In the genomic region with DNA sequence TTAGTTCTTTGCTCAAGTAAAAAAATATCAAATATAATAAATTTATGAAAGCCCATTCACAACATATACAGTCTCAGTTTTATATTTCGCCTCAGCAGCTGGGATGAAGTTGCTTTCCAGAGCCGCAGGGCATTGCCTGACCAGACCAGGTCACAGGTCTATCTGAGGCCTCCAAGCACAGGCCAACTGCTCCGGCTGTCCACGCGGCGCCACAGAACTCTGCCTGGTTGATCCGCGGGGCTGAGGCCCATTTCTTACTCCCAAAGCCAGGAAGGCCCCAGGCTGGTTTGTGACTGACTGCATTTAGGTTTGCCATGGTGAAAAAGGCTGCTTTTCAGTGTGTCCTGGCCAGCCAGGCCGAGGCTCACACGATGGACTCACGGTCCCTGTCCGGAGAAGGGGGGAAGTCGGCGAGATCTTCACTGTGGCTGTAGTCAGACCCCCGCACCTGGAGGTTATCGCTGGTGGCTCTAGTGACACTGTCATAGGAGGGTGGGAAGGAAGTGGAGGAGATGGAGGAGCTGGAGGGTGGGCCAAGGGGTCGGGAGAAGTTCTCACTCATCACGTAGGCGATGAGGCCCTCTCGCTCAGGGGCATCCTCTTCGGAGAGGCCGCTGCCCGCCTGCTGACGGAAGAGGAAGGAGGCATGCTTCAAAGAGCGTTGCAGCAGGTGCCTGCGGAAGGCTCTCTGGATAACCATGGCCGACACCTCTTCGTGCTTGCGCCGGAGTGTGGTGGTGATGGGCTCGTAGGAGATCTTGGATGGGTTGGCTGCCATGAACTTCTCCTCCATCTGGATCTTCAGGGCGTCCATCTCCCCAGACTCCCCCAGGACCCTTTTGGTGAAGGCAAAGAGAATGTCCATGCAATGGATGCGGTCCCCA, we compare ENCODE assay signal across 16 cellular contexts. TPM values are rescaled to one million over a fixed set of nuclear protein-coding genes. Genes with fewer than 3 reads are reported as not detected.
DNase-seq lines count a peak whose midpoint lies in the region; ATAC-seq and TF ChIP-seq lines count a peak whose summit lies in the region.
"Had no signal": no experiment of that assay in that cellular context is flagged by ENCODE, and none has a peak within 500 bp of the region (broad histone marks: within the 10 kb centered on the region; RNA-seq: fewer than 3 reads in every experiment).

No MANE protein-coding gene starts in this region.

- peaks cover 8% of the 10 kb centered on the region for H3K9me3 Mint-ChIP-seq in stimulated activated memory B cell treated with anti-CD40 and anti-IgM and Interleukin-4, amounts not matched to agents 10 μg/mL and 1 μg/mL and 100 μg/mL, for 72 hours

- peaks cover 31% of the 10 kb centered on the region for H3K36me3 ChIP-seq in right atrium auricular region
- peaks cover 0 to 2% of the 10 kb centered on the region in 2 donors for H3K36me3 ChIP-seq in neuronal stem cell (replicated peaks in 1 of 2; ENCODE audit: control insufficient read depth in 2 of 2, insufficient read depth in 2 of 2, low read length in 2 of 2)

- no peak overlapping the region for H3K9ac ChIP-seq in neuronal stem cell (ENCODE audit: low read depth, low read length, poor library complexity)

- no peaks in the 10 kb centered on the region for H3K79me1 ChIP-seq in neuronal stem cell (ENCODE audit: low read depth, low read length)

- H2BK15ac ChIP-seq in neuronal stem cell (ENCODE audit: low read length): no peak overlapping the region

- H3K27ac ChIP-seq in right atrium auricular region: peak overlapping the region in 1 of 2 donors; percentile 78
- H3K27ac ChIP-seq in coronary artery: no peak overlapping the region
- no peak overlapping the region for H3K27ac ChIP-seq in neuronal stem cell (replicated peaks; ENCODE audit: low read length)

- no peak overlapping the region for H3K4me3 Mint-ChIP-seq in stimulated activated memory B cell treated with anti-CD40 and anti-IgM and Interleukin-4, amounts not matched to agents 10 μg/mL and 1 μg/mL and 100 μg/mL, for 72 hours
- H3K4me3 Mint-ChIP-seq: CD4-positive, CD25-positive, alpha-beta regulatory T cell had no signal

- intact Hi-C loops in left ventricle myocardium superior (cut with micrococcal nuclease): no loop called here

- H3K9me3 ChIP-seq in right atrium auricular region (no peaks in the 10 kb centered on the region), neuronal stem cell (replicated peaks in 1 of 2; ENCODE audit: control insufficient read depth in 2 of 2, insufficient read depth in 1 of 2, low read depth in 1 of 2, low read length in 2 of 2) (peaks cover 0 to 4% of the 10 kb centered on the region in 2 donors)
- H3K9me3 ChIP-seq: Caco-2 had no signal

- H3K4me1 Mint-ChIP-seq in stimulated activated memory B cell treated with anti-CD40 and anti-IgM and Interleukin-4, amounts not matched to agents 10 μg/mL and 1 μg/mL and 100 μg/mL, for 72 hours: no peaks in the 10 kb centered on the region
- H3K4me1 Mint-ChIP-seq: CD4-positive, CD25-positive, alpha-beta regulatory T cell had no signal

- H3K23ac ChIP-seq in neuronal stem cell (ENCODE audit: low read depth, low read length, poor library complexity): peak overlapping the region; percentile 18

- TF ChIP-seq CTCF in right atrium auricular region (IDR thresholded peaks at IDR 0.05): no peak
- no peak for TF ChIP-seq CTCF in coronary artery (IDR thresholded peaks at IDR 0.05)

- no peak for ATAC-seq in left ventricle myocardium superior
- ATAC-seq in stimulated activated memory B cell treated with anti-CD40 and anti-IgM and Interleukin-4, amounts not matched to agents 10 μg/mL and 1 μg/mL and 100 μg/mL, for 72 hours: no peak

- H2BK12ac ChIP-seq in neuronal stem cell (ENCODE audit: low read length): no peak overlapping the region

- no peak overlapping the region for H4K8ac ChIP-seq in neuronal stem cell (ENCODE audit: low read depth, low read length)

- no peaks in the 10 kb centered on the region for H3K36me3 Mint-ChIP-seq in stimulated activated memory B cell treated with anti-CD40 and anti-IgM and Interleukin-4, amounts not matched to agents 10 μg/mL and 1 μg/mL and 100 μg/mL, for 72 hours
- H3K36me3 Mint-ChIP-seq: CD4-positive, CD25-positive, alpha-beta regulatory T cell had no signal

- DNase-seq in right atrium auricular region (ENCODE audit: low spot score) (peak; percentile 47), left ventricle myocardium superior (no peak), coronary artery (ENCODE audit: low spot score) (peak; percentile 59), neuronal stem cell (ENCODE audit: low spot score) (no peak), ureter (ENCODE audit: low spot score) (peak; percentile 38), NCI-H1092 (lab: John Stamatoyannopoulos, UW) (no peak)
- DNase-seq: Caco-2; CD4-positive, CD25-positive, alpha-beta regulatory T cell; DMS53; KBM-7; NCI-H1436; NCI-H2029 treated with DMSO at 0.1 percent for 48 hours; NCI-H2171 treated with DMSO at 0.1 percent for 48 hours; NCI-H446 treated with DMSO at 0.1 percent for 48 hours; NK-92 treated with Interleukin-12 subunit alpha and Interleukin-12 subunit beta, amount 100 ng/mL, for 24 hours had no signal

- H3K4ac ChIP-seq in neuronal stem cell (ENCODE audit: low read length): no peak overlapping the region

- peak overlapping the region; percentile 53 for H3K18ac ChIP-seq in neuronal stem cell (ENCODE audit: low read length)

- no peak overlapping the region for H3K14ac ChIP-seq in neuronal stem cell (ENCODE audit: low read length)

- H3K4me1 ChIP-seq in right atrium auricular region (peaks cover 0 to 11% of the 10 kb centered on the region in 2 donors), neuronal stem cell (ENCODE audit: control insufficient read depth in 2 of 2, insufficient read depth in 1 of 2, low read depth in 1 of 2, low read length in 2 of 2) (peaks cover 0 to 2% of the 10 kb centered on the region in 2 donors)
- H3K4me1 ChIP-seq: Caco-2 had no signal

- no peak overlapping the region for H3K4me2 ChIP-seq in neuronal stem cell (ENCODE audit: insufficient read depth, low read length, poor library complexity, severe bottlenecking)

- no peak overlapping the region for H3K27ac Mint-ChIP-seq in stimulated activated memory B cell treated with anti-CD40 and anti-IgM and Interleukin-4, amounts not matched to agents 10 μg/mL and 1 μg/mL and 100 μg/mL, for 72 hours
- H3K27ac Mint-ChIP-seq: CD4-positive, CD25-positive, alpha-beta regulatory T cell had no signal

- no peak overlapping the region for H2BK5ac ChIP-seq in neuronal stem cell (ENCODE audit: low read length)

- H3K4me3 ChIP-seq in right atrium auricular region (no peak overlapping the region), coronary artery (no peak overlapping the region), neuronal stem cell (ENCODE audit: low read length in 2 of 2) (no peak overlapping the region)

- H4K91ac ChIP-seq in neuronal stem cell (ENCODE audit: low read depth, low read length, poor library complexity): no peak overlapping the region

- H2BK120ac ChIP-seq in neuronal stem cell (ENCODE audit: low read depth, low read length): no peak overlapping the region

- H3K27me3 ChIP-seq in right atrium auricular region: no peaks in the 10 kb centered on the region
- H3K27me3 ChIP-seq in neuronal stem cell (ENCODE audit: control insufficient read depth in 3 of 3, insufficient read depth in 3 of 3, low read depth in 1 of 3, low read length in 3 of 3): peaks cover 0 to 3% (median 0%) of the 10 kb centered on the region in 3 experiments

- H3K27me3 Mint-ChIP-seq in stimulated activated memory B cell treated with anti-CD40 and anti-IgM and Interleukin-4, amounts not matched to agents 10 μg/mL and 1 μg/mL and 100 μg/mL, for 72 hours: no peaks in the 10 kb centered on the region

- H2AK5ac ChIP-seq in neuronal stem cell (ENCODE audit: low read depth, low read length): no peak overlapping the region

- no peak overlapping the region for H2AFZ ChIP-seq in neuronal stem cell (ENCODE audit: low read length)

- no CpG with 5 or more reads among the region's 33 CpGs for WGBS in neuronal stem cell (ENCODE audit: extremely low coverage in 2 of 2, insufficient read length in 2 of 2, insufficient replicate concordance in 1 of 2), 2 donors

RNA-seq across cellular contexts. Expression of a gene that starts 54.1 kb away (rescaled TPM):
- total RNA-seq in right atrium auricular region (10 to 100 TPM; 23.4 to 36.6 TPM), left ventricle myocardium superior (27.0 TPM), ureter (26.1 TPM)
- 10.3 TPM for polyA plus RNA-seq in neuronal stem cell (2013, experiment 1 of 2)
- 11.4 TPM for polyA plus RNA-seq in neuronal stem cell (2013, experiment 2 of 2)

Comparison
In these comparisons a context has a peak if more than half of its experiments do, and no peak if none do; other contexts are left out.
1. DNase-seq: peak in right atrium auricular region (single experiment), coronary artery (single experiment) and ureter (single experiment); none in left ventricle myocardium superior (single experiment), neuronal stem cell (single experiment) and NCI-H1092 (single experiment).